ENCODE assay signal across 16 cellular contexts in the genomic region with DNA sequence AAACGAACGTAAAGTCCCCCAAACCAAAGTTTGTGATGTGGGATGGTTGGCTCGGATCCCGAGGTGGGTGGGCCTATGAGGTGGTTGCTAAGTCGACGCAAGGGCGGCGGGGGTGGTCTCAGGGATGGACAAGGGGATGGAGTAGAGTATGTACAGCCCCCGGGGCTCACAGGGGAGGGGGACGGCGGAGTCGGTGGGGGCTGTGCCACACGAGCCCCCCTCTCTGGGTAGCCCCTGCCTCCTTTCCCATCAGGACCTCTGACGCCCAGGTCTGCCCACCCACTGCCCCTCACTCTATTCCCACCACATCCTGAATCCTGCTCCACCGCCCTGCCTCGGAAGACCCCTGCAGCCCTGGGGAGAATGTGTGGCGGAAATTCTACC. TPM values are rescaled to one million over a fixed set of nuclear protein-coding genes. Genes with fewer than 3 reads are reported as not detected.
DNase-seq lines count a peak whose midpoint lies in the region; ATAC-seq and TF ChIP-seq lines count a peak whose summit lies in the region.
"Had no signal": no experiment of that assay in that cellular context is flagged by ENCODE, and none has a peak within 500 bp of the region (broad histone marks: within the 10 kb centered on the region; RNA-seq: fewer than 3 reads in every experiment).

No MANE protein-coding gene starts in this region.

- no peaks in the 10 kb centered on the region for H3K79me2 ChIP-seq in osteoblast (ENCODE audit: insufficient read depth, low read length)

- H3K27me3 ChIP-seq in osteoblast (ENCODE audit: insufficient read depth, low read length) (no peaks in the 10 kb centered on the region), vagina (no peaks in the 10 kb centered on the region)
- H3K27me3 ChIP-seq: BLaER1 treated with 17β-estradiol and CSF1 and Interleukin-3, amounts not matched to agents 10 nM and 100 nM had no signal

- no peak for TF ChIP-seq CTCF in osteoblast (IDR thresholded peaks at IDR 0.05; ENCODE audit: extremely low read depth, low read depth, low read length)
- TF ChIP-seq CTCF in vagina (IDR thresholded peaks at IDR 0.05) = no peak

- peaks cover 30% of the 10 kb centered on the region for H4K20me1 ChIP-seq in osteoblast (ENCODE audit: insufficient read depth, low read length)

- DNase-seq in DMS 273 (lab: John Stamatoyannopoulos, UW; ENCODE audit: unreplicated experiment) (peak; percentile 58), DMS 273 treated with DMSO at 0.1 percent for 48 hours (lab: John Stamatoyannopoulos, UW) (no peak), ecto neural progenitor cell (ENCODE audit: low spot score) (peak; percentile 39), osteoblast (ENCODE audit: insufficient read length, low spot score, missing footprints) (peak; percentile 65), vagina (ENCODE audit: extremely low spot score in 2 of 2) (no peak), NCI-H345 (lab: John Stamatoyannopoulos, UW) (no peak), NCI-H1436 treated with DMSO at 0.1 percent for 48 hours (lab: John Stamatoyannopoulos, UW) (no peak)
- DNase-seq: DMS153, EL, NCI-H1694, NCI-H774, SHP77 treated with DMSO at 0.1 percent for 48 hours had no signal

- H3K36me3 ChIP-seq in osteoblast (ENCODE audit: insufficient read depth, low read length) (peaks cover 40% of the 10 kb centered on the region), vagina (peaks cover 4 to 44% of the 10 kb centered on the region in 2 donors)

- intact Hi-C loops in vagina (cut with DNase I) = no loop called here

- no peak overlapping the region for H3K4me2 ChIP-seq in osteoblast (ENCODE audit: insufficient read depth, low read length)
- H3K4me2 ChIP-seq: BLaER1 treated with 17β-estradiol and CSF1 and Interleukin-3, amounts not matched to agents 10 nM and 100 nM had no signal

- H2AFZ ChIP-seq in osteoblast (ENCODE audit: low read length) = no peak overlapping the region

- no peak overlapping the region for H3K4me3 ChIP-seq in osteoblast (ENCODE audit: insufficient read depth, low read length)
- no peak overlapping the region for H3K4me3 ChIP-seq in vagina
- H3K4me3 ChIP-seq: BLaER1 treated with 17β-estradiol and CSF1 and Interleukin-3, amounts not matched to agents 10 nM and 100 nM had no signal

- ATAC-seq in HG03439 (IDR thresholded peaks at IDR 0.05; ENCODE audit: unreplicated experiment) = no peak

- no peak for TF ChIP-seq POLR2A in vagina (IDR thresholded peaks at IDR 0.05)

- H3K4me1 ChIP-seq in osteoblast (ENCODE audit: insufficient read depth, low read length) (peaks cover 7% of the 10 kb centered on the region), vagina (peaks cover 23% of the 10 kb centered on the region)

- no peak overlapping the region for H3K27ac ChIP-seq in osteoblast (ENCODE audit: low read depth, low read length)
- peak overlapping the region; percentile 68 for H3K27ac ChIP-seq in vagina
- H3K27ac ChIP-seq: 22Rv1; BLaER1 treated with 17β-estradiol and CSF1 and Interleukin-3, amounts not matched to agents 10 nM and 100 nM had no signal

- H3K9me3 ChIP-seq in osteoblast (ENCODE audit: low read depth, low read length) = no peaks in the 10 kb centered on the region
- H3K9me3 ChIP-seq in vagina = no peaks in the 10 kb centered on the region
- H3K9me3 ChIP-seq: BLaER1 treated with 17β-estradiol and CSF1 and Interleukin-3, amounts not matched to agents 10 nM and 100 nM had no signal

RNA-seq across cellular contexts. Expression of a gene that starts 15.2 kb away (rescaled TPM):
- total RNA-seq in osteoblast (5.6 and 9.4 TPM in 2 replicates), vagina (6.1 TPM)
- total RNA-seq: NCI-H460 had no signal

RNA-seq across cellular contexts. Expression of a gene that starts 24.3 kb away (rescaled TPM):
- 54.2 and 56.5 TPM in 2 replicates for total RNA-seq in osteoblast
- total RNA-seq in vagina = 102 TPM

Comparison
In these comparisons a context has a peak if more than half of its experiments do, and no peak if none do; other contexts are left out.
1. DNase-seq: peak in DMS 273 (single experiment), ecto neural progenitor cell (single experiment) and osteoblast (single experiment); none in DMS 273 treated with DMSO at 0.1 percent for 48 hours (single experiment), vagina (0 of 2), NCI-H345 (single experiment) and NCI-H1436 treated with DMSO at 0.1 percent for 48 hours (single experiment).